Comparison of ENCODE assay signal across 1 cellular context in the genomic region with DNA sequence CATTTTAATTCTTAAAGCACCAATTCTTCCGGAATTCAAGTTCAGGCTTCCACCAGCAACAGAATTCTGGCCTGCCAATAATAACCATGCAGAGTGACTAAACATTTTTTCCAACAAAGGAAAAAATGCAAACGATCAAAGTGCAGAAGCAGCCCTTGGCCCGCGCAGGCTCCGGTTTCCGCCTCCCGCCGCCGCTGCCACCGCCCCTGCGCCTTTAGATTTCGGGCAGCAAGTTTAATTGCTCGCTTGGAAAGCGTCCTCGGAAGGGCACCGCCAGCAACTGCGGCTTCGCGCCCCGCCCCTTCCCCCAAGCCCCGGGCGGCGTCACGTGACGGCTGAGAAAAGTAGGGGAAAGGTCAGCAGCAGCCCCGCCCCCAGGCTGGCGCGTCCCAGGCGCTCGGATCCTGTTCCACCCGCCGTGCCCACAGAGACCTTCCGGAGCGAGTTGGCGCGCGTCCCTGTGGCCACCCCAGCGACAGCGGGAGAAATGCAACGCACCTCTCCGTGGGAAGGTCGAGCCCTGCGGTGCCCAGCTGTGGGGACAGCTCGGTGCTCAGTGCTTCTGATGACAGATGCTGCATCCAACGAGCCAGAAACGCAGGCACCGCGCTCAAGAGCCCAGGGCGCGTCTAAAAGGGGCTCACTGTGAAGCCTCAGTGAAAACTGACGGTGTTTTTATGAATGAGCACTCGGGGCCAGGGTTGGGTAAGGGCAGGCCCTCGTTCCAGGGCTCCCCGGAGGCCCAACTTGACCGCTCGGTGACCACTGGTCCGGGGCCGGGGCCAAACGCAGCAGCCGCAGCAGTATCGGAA.
A peak's percentile ranks its signal among the peaks of the same experiment; 100 is the strongest.
TF ChIP-seq lines count a peak whose summit lies in the region.

No MANE protein-coding gene starts in this region.

TF ChIP-seq in GM12878, 131 proteins besides CTCF, POLR2A, EP300 and RAD21 (continued from another document and continues in another):
- TF ChIP-seq, protein P1, sequence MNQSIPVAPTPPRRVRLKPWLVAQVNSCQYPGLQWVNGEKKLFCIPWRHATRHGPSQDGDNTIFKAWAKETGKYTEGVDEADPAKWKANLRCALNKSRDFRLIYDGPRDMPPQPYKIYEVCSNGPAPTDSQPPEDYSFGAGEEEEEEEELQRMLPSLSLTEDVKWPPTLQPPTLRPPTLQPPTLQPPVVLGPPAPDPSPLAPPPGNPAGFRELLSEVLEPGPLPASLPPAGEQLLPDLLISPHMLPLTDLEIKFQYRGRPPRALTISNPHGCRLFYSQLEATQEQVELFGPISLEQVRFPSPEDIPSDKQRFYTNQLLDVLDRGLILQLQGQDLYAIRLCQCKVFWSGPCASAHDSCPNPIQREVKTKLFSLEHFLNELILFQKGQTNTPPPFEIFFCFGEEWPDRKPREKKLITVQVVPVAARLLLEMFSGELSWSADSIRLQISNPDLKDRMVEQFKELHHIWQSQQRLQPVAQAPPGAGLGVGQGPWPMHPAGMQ (IDR thresholded peaks at IDR 0.05; ENCODE audit: borderline replicate concordance) = no peak
- TF ChIP-seq CBX5 (IDR thresholded peaks at IDR 0.05; ENCODE audit: low read depth) (no peak), SP1 (IDR thresholded peaks at IDR 0.05; ENCODE audit: low read depth, low read length) (peak; percentile 72), RB1 (IDR thresholded peaks at IDR 0.05; ENCODE audit: borderline replicate concordance) (no peak), RELB (IDR thresholded peaks at IDR 0.05; ENCODE audit: low read depth) (no peak), PAX5 (IDR thresholded peaks at IDR 0.05; ENCODE audit: borderline replicate concordance, low read depth, low read length) (0 out of 2 replicates have a peak, but pooled peaks have one; percentile 34), HDGF (IDR thresholded peaks at IDR 0.05) (no peak), CHD2 (IDR thresholded peaks at IDR 0.05; ENCODE audit: borderline replicate concordance, low read depth, low read length) (0 out of 2 replicates have a peak, but pooled peaks have one; percentile 41), ZSCAN29 (IDR thresholded peaks at IDR 0.05) (no peak), TAF1 (IDR thresholded peaks at IDR 0.05; ENCODE audit: borderline replicate concordance, low read depth, low read length) (peak; percentile 23; the same call in 1 of the 2 replicates), EED (IDR thresholded peaks at IDR 0.05; ENCODE audit: low read depth) (peak; percentile 46; the same call in 1 of the 2 replicates), RFX5 (IDR thresholded peaks at IDR 0.05; ENCODE audit: low read depth, low read length) (no peak), BMI1 (IDR thresholded peaks at IDR 0.05; ENCODE audit: borderline replicate concordance) (no peak), IKZF1 (conservative IDR thresholded peaks at IDR 0.05) (peak; percentile 77), NR2F1 (conservative IDR thresholded peaks at IDR 0.05) (peak; percentile 84), PRDM15 (CRISPR knock-in tag; IDR thresholded peaks at IDR 0.05) (no peak), TARDBP (IDR thresholded peaks at IDR 0.05; ENCODE audit: borderline replicate concordance) (no peak), BHLHE40 (IDR thresholded peaks at IDR 0.05; ENCODE audit: borderline replicate concordance in 1 of 2, low read depth in 2 of 2, low read length in 1 of 2) (peak; percentile 79 to 94), NFXL1 (IDR thresholded peaks at IDR 0.05; ENCODE audit: borderline replicate concordance) (no peak), REST (IDR thresholded peaks at IDR 0.05; ENCODE audit: low read depth, low read length) (no peak), POU2F2 (IDR thresholded peaks at IDR 0.05; ENCODE audit: borderline replicate concordance, low read depth, low read length) (no peak), IRF3 (IDR thresholded peaks at IDR 0.05) (no peak), NR2C1 (IDR thresholded peaks at IDR 0.05) (peak; percentile 71), HCFC1 (IDR thresholded peaks at IDR 0.05; ENCODE audit: low read length) (no peak), ZBTB40 (IDR thresholded peaks at IDR 0.05; ENCODE audit: borderline replicate concordance) (no peak), NRF1 (conservative IDR thresholded peaks at IDR 0.05; ENCODE audit: low read depth, low read length) (no peak)
- TF ChIP-seq, protein P2, sequence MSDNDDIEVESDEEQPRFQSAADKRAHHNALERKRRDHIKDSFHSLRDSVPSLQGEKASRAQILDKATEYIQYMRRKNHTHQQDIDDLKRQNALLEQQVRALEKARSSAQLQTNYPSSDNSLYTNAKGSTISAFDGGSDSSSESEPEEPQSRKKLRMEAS (IDR thresholded peaks at IDR 0.05; ENCODE audit: low read depth, low read length) = peak; percentile 69
- TF ChIP-seq, protein P3, sequence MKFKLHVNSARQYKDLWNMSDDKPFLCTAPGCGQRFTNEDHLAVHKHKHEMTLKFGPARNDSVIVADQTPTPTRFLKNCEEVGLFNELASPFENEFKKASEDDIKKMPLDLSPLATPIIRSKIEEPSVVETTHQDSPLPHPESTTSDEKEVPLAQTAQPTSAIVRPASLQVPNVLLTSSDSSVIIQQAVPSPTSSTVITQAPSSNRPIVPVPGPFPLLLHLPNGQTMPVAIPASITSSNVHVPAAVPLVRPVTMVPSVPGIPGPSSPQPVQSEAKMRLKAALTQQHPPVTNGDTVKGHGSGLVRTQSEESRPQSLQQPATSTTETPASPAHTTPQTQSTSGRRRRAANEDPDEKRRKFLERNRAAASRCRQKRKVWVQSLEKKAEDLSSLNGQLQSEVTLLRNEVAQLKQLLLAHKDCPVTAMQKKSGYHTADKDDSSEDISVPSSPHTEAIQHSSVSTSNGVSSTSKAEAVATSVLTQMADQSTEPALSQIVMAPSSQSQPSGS (IDR thresholded peaks at IDR 0.05; ENCODE audit: low read length) = no peak
- TF ChIP-seq, protein P4, sequence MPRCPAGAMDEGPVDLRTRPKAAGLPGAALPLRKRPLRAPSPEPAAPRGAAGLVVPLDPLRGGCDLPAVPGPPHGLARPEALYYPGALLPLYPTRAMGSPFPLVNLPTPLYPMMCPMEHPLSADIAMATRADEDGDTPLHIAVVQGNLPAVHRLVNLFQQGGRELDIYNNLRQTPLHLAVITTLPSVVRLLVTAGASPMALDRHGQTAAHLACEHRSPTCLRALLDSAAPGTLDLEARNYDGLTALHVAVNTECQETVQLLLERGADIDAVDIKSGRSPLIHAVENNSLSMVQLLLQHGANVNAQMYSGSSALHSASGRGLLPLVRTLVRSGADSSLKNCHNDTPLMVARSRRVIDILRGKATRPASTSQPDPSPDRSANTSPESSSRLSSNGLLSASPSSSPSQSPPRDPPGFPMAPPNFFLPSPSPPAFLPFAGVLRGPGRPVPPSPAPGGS (IDR thresholded peaks at IDR 0.05; ENCODE audit: borderline replicate concordance, insufficient read depth, low read depth, low read length, poor library complexity, severe bottlenecking) = no peak
- TF ChIP-seq, protein P5, sequence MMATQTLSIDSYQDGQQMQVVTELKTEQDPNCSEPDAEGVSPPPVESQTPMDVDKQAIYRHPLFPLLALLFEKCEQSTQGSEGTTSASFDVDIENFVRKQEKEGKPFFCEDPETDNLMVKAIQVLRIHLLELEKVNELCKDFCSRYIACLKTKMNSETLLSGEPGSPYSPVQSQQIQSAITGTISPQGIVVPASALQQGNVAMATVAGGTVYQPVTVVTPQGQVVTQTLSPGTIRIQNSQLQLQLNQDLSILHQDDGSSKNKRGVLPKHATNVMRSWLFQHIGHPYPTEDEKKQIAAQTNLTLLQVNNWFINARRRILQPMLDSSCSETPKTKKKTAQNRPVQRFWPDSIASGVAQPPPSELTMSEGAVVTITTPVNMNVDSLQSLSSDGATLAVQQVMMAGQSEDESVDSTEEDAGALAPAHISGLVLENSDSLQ (IDR thresholded peaks at IDR 0.05) = no peak
